Comparison of ENCODE assay signal across 17 cellular contexts in genomic region chr13:71785361-71785760, GRCh38.
"Had no signal": no experiment of that assay in that cellular context is flagged by ENCODE, and none has a peak within 500 bp of the region (broad histone marks: within the 10 kb centered on the region; RNA-seq: fewer than 3 reads in every experiment).

No MANE protein-coding gene starts in this region.

- H3K27me3 Mint-ChIP-seq: memory B cell; natural killer cell treated with Interleukin-12 subunit alpha and Interleukin-12 subunit beta and Interleukin-15 and Interleukin-18, amount 100 ng/mL, for 72 hours had no signal

- H3K4me1 ChIP-seq: esophagus squamous epithelium, lower lobe of right lung, sigmoid colon had no signal

- H3K79me2 ChIP-seq: hepatocyte had no signal

- H3K27ac Mint-ChIP-seq: memory B cell; natural killer cell treated with Interleukin-12 subunit alpha and Interleukin-12 subunit beta and Interleukin-15 and Interleukin-18, amount 100 ng/mL, for 72 hours had no signal

- H2AFZ ChIP-seq: hepatocyte had no signal

- H3K36me3 ChIP-seq: esophagus squamous epithelium, left ventricle myocardium inferior, lower lobe of right lung, sigmoid colon had no signal

- H3K9me3 ChIP-seq: esophagus squamous epithelium, left ventricle myocardium inferior, lower lobe of right lung, sigmoid colon had no signal

- H3K4me2 ChIP-seq: hepatocyte had no signal

- DNase-seq: effector memory CD4-positive, alpha-beta T cell; esophagus squamous epithelium; foreskin fibroblast; head of caudate nucleus; kidney; left cardiac atrium; left ventricle myocardium inferior; lower lobe of right lung; midbrain; posterior cingulate gyrus; sigmoid colon; stimulated activated naive CD4-positive, alpha-beta T cell treated with Interleukin-2 at 50 U/mL for 16 hours; trophoblast cell had no signal

- H3K4me3 ChIP-seq: esophagus squamous epithelium, hepatocyte, left ventricle myocardium inferior, lower lobe of right lung, sigmoid colon, skin epidermis had no signal

- H3K4me3 Mint-ChIP-seq: memory B cell; natural killer cell treated with Interleukin-12 subunit alpha and Interleukin-12 subunit beta and Interleukin-15 and Interleukin-18, amount 100 ng/mL, for 72 hours had no signal

- H3K36me3 Mint-ChIP-seq: memory B cell; natural killer cell treated with Interleukin-12 subunit alpha and Interleukin-12 subunit beta and Interleukin-15 and Interleukin-18, amount 100 ng/mL, for 72 hours had no signal

- H3K4me1 Mint-ChIP-seq: memory B cell had no signal

- H3K27me3 ChIP-seq: esophagus squamous epithelium, hepatocyte, sigmoid colon had no signal

- H3K27ac ChIP-seq: esophagus squamous epithelium, hepatocyte, left ventricle myocardium inferior, lower lobe of right lung, sigmoid colon, skin epidermis had no signal
